Comparison of ENCODE assay signal across 1 cellular context in the genomic region with DNA sequence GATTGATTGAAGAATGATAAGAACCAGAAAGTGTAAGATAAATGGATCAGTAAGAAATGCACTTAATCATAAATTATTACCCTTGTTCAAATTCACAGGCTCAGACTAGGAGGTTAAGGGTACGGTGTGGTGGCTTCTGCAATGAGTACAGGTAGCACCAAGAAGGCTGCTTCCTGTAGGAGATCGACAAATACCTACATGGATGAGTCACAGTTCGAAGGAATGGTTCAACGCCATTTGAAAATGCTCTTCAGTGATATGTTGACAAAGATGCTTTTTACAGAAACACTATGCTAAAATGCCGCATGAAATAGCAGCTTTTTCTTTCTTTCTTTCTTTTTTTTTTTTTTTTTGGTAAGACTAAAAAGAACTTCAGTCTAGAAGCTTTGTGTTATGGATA.
TF ChIP-seq lines count a peak whose summit lies in the region.

No MANE protein-coding gene starts in this region.

TF ChIP-seq in WTC11, 78 proteins besides CTCF, POLR2A, EP300 and RAD21 (continued from another document):
- TF ChIP-seq, protein P1, sequence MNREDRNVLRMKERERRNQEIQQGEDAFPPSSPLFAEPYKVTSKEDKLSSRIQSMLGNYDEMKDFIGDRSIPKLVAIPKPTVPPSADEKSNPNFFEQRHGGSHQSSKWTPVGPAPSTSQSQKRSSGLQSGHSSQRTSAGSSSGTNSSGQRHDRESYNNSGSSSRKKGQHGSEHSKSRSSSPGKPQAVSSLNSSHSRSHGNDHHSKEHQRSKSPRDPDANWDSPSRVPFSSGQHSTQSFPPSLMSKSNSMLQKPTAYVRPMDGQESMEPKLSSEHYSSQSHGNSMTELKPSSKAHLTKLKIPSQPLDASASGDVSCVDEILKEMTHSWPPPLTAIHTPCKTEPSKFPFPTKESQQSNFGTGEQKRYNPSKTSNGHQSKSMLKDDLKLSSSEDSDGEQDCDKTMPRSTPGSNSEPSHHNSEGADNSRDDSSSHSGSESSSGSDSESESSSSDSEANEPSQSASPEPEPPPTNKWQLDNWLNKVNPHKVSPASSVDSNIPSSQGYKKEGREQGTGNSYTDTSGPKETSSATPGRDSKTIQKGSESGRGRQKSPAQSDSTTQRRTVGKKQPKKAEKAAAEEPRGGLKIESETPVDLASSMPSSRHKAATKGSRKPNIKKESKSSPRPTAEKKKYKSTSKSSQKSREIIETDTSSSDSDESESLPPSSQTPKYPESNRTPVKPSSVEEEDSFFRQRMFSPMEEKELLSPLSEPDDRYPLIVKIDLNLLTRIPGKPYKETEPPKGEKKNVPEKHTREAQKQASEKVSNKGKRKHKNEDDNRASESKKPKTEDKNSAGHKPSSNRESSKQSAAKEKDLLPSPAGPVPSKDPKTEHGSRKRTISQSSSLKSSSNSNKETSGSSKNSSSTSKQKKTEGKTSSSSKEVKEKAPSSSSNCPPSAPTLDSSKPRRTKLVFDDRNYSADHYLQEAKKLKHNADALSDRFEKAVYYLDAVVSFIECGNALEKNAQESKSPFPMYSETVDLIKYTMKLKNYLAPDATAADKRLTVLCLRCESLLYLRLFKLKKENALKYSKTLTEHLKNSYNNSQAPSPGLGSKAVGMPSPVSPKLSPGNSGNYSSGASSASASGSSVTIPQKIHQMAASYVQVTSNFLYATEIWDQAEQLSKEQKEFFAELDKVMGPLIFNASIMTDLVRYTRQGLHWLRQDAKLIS (CRISPR knock-in tag; IDR thresholded peaks at IDR 0.05; ENCODE audit: borderline replicate concordance), result no peak
- TF ChIP-seq ZNF532 (CRISPR knock-in tag; IDR thresholded peaks at IDR 0.05; ENCODE audit: borderline replicate concordance) (no peak), ZNF138 (CRISPR knock-in tag; conservative IDR thresholded peaks at IDR 0.05) (no peak), SMAD4 (CRISPR knock-in tag; IDR thresholded peaks at IDR 0.05) (no peak), RELA (CRISPR knock-in tag; IDR thresholded peaks at IDR 0.05; ENCODE audit: borderline replicate concordance) (no peak)
